ENCODE assay signal across 22 cellular contexts in genomic region chr1:209737118-209737505, GRCh38. TPM values are rescaled to one million over a fixed set of nuclear protein-coding genes. Genes with fewer than 3 reads are reported as not detected.
DNase-seq lines count a peak whose midpoint lies in the region; ATAC-seq and TF ChIP-seq lines count a peak whose summit lies in the region.
"Had no signal": no experiment of that assay in that cellular context is flagged by ENCODE, and none has a peak within 500 bp of the region (broad histone marks: within the 10 kb centered on the region; RNA-seq: fewer than 3 reads in every experiment).

No MANE protein-coding gene starts in this region.

- no peak for DNase-seq in activated naive CD4-positive, alpha-beta T cell treated with anti-CD3 and anti-CD28 coated beads for 36 hours
- no peak for DNase-seq in activated naive CD4-positive, alpha-beta T cell treated with anti-CD3 and anti-CD28 coated beads, Interleukin-2, amount 50 U/mL, for 72 hours (ENCODE audit: low spot score in 2 of 2)
- no peak for DNase-seq in activated naive CD8-positive, alpha-beta T cell treated with anti-CD3 and anti-CD28 coated beads, Interleukin-2, amount 50 U/mL, for 24 hours
- no peak for DNase-seq in A673 (ENCODE audit: low spot score)
- DNase-seq: ACHN; CD4-positive, alpha-beta T cell; COR-L47; DMS79; H7; HFFc6; MM.1S; NCI-H1092; NCI-H1436; NCI-H187 treated with DMSO at 0.1 percent for 48 hours; NCI-H2107; NCI-H446 treated with DMSO at 0.1 percent for 48 hours; NCI-H526 treated with DMSO at 0.1 percent for 48 hours had no signal

- no peaks in the 10 kb centered on the region for H3K9me3 Mint-ChIP-seq in activated naive CD4-positive, alpha-beta T cell treated with anti-CD3 and anti-CD28 coated beads for 36 hours
- H3K9me3 Mint-ChIP-seq in activated naive CD4-positive, alpha-beta T cell treated with anti-CD3 and anti-CD28 coated beads, Interleukin-2, amount 50 U/mL, for 72 hours: peaks cover 3 to 9% of the 10 kb centered on the region in 2 donors
- peaks cover 6% of the 10 kb centered on the region for H3K9me3 Mint-ChIP-seq in activated T-helper 17 cell treated with anti-CD3 and anti-CD28 coated beads, Interleukin-2, amount 50 U/mL, for 72 hours
- peaks cover 4% of the 10 kb centered on the region for H3K9me3 Mint-ChIP-seq in activated naive CD8-positive, alpha-beta T cell treated with anti-CD3 and anti-CD28 coated beads, Interleukin-2, amount 50 U/mL, for 24 hours
- no peaks in the 10 kb centered on the region for H3K9me3 Mint-ChIP-seq in stimulated activated memory B cell treated with anti-CD40 and anti-IgM and Interleukin-4, amounts not matched to agents 10 μg/mL and 1 μg/mL and 100 μg/mL, for 72 hours
- H3K9me3 Mint-ChIP-seq: CD4-positive, alpha-beta T cell; HFFc6 had no signal

- H3K36me3 ChIP-seq in A673 (ENCODE audit: insufficient read depth, low read length, poor library complexity, severe bottlenecking): no peaks in the 10 kb centered on the region
- H3K36me3 ChIP-seq: BLaER1 had no signal

- H3K4me3 Mint-ChIP-seq in activated naive CD4-positive, alpha-beta T cell treated with anti-CD3 and anti-CD28 coated beads for 36 hours: no peak overlapping the region
- H3K4me3 Mint-ChIP-seq in activated T-helper 17 cell treated with anti-CD3 and anti-CD28 coated beads, Interleukin-2, amount 50 U/mL, for 72 hours: peak overlapping the region; percentile 52
- H3K4me3 Mint-ChIP-seq in activated naive CD8-positive, alpha-beta T cell treated with anti-CD3 and anti-CD28 coated beads, Interleukin-2, amount 50 U/mL, for 24 hours: no peak overlapping the region
- H3K4me3 Mint-ChIP-seq in stimulated activated memory B cell treated with anti-CD40 and anti-IgM and Interleukin-4, amounts not matched to agents 10 μg/mL and 1 μg/mL and 100 μg/mL, for 72 hours: no peak overlapping the region
- H3K4me3 Mint-ChIP-seq: CD4-positive, alpha-beta T cell; HFFc6 had no signal

- no peaks in the 10 kb centered on the region for H3K27me3 ChIP-seq in A673 (replicated peaks; ENCODE audit: insufficient read depth, low read depth, low read length, poor library complexity)
- H3K27me3 ChIP-seq: BLaER1 had no signal

- CTCF ChIA-PET in activated naive CD4-positive, alpha-beta T cell treated with anti-CD3 and anti-CD28 coated beads for 36 hours (lab: Charles Lee): interaction anchor here (0.7 to 5.1 kb wide), 10 partner anchors 9 to 168 kb away, joined by 3 to 29 read pairs (median 4); no protein-coding TSS in a partner anchor
- CTCF ChIA-PET in A673 (lab: Charles Lee): no interaction called here

- no peak overlapping the region for H3K27ac ChIP-seq in A673 (ENCODE audit: low read depth, low read length, poor library complexity, severe bottlenecking)
- H3K27ac ChIP-seq: BLaER1 had no signal

- TF ChIP-seq CTCF in A673 (conservative IDR thresholded peaks at IDR 0.05; ENCODE audit: low read depth, low read length): no peak

- H3K4me1 ChIP-seq in A673 (ENCODE audit: insufficient read depth, low read length, poor library complexity, severe bottlenecking): no peaks in the 10 kb centered on the region

- POLR2A ChIA-PET in A673 (lab: Charles Lee; ENCODE audit: low non-redundant PET): interaction anchor here (0.6 kb wide), 1 partner anchor 18 kb away, joined by 8 read pairs; no protein-coding TSS in a partner anchor

- intact Hi-C loops in activated naive CD4-positive, alpha-beta T cell treated with anti-CD3 and anti-CD28 coated beads for 36 hours (cut with micrococcal nuclease): no loop called here
- intact Hi-C loops in A673 (cut with micrococcal nuclease; ENCODE audit: unreplicated experiment): no loop called here

- H3K27me3 Mint-ChIP-seq in activated naive CD4-positive, alpha-beta T cell treated with anti-CD3 and anti-CD28 coated beads for 36 hours (ENCODE audit: low read depth): no peaks in the 10 kb centered on the region
- no peaks in the 10 kb centered on the region for H3K27me3 Mint-ChIP-seq in activated T-helper 17 cell treated with anti-CD3 and anti-CD28 coated beads, Interleukin-2, amount 50 U/mL, for 72 hours
- H3K27me3 Mint-ChIP-seq in activated naive CD8-positive, alpha-beta T cell treated with anti-CD3 and anti-CD28 coated beads, Interleukin-2, amount 50 U/mL, for 24 hours: peaks cover 2% of the 10 kb centered on the region
- H3K27me3 Mint-ChIP-seq in stimulated activated memory B cell treated with anti-CD40 and anti-IgM and Interleukin-4, amounts not matched to agents 10 μg/mL and 1 μg/mL and 100 μg/mL, for 72 hours: no peaks in the 10 kb centered on the region
- H3K27me3 Mint-ChIP-seq: CD4-positive, alpha-beta T cell had no signal

- no peak for ATAC-seq in activated naive CD4-positive, alpha-beta T cell treated with anti-CD3 and anti-CD28 coated beads, Interleukin-2, amount 50 U/mL, for 72 hours
- no peak for ATAC-seq in activated T-helper 17 cell treated with anti-CD3 and anti-CD28 coated beads, Interleukin-2, amount 50 U/mL, for 72 hours (replicated peaks)
- ATAC-seq in activated naive CD8-positive, alpha-beta T cell treated with anti-CD3 and anti-CD28 coated beads, Interleukin-2, amount 50 U/mL, for 24 hours: no peak
- no peak for ATAC-seq in stimulated activated memory B cell treated with anti-CD40 and anti-IgM and Interleukin-4, amounts not matched to agents 10 μg/mL and 1 μg/mL and 100 μg/mL, for 72 hours
- no peak for ATAC-seq in HG03571 (IDR thresholded peaks at IDR 0.05; ENCODE audit: unreplicated experiment)

- no peaks in the 10 kb centered on the region for H3K9me3 ChIP-seq in A673 (ENCODE audit: low read depth, low read length, poor library complexity, severe bottlenecking)
- H3K9me3 ChIP-seq: BLaER1 had no signal

- BruUV-seq in A673 (replicated peaks; lab: Mats Ljungman, UMichigan): no TSS peak

- no peak overlapping the region for H3K4me3 ChIP-seq in A673 (ENCODE audit: low read depth, low read length, poor library complexity, severe bottlenecking)
- H3K4me3 ChIP-seq: BLaER1 had no signal

- H3K4me1 Mint-ChIP-seq in activated naive CD4-positive, alpha-beta T cell treated with anti-CD3 and anti-CD28 coated beads for 36 hours (ENCODE audit: low read depth): peaks cover 60% of the 10 kb centered on the region
- H3K4me1 Mint-ChIP-seq in activated T-helper 17 cell treated with anti-CD3 and anti-CD28 coated beads, Interleukin-2, amount 50 U/mL, for 72 hours: peaks cover 41% of the 10 kb centered on the region
- H3K4me1 Mint-ChIP-seq in activated naive CD8-positive, alpha-beta T cell treated with anti-CD3 and anti-CD28 coated beads, Interleukin-2, amount 50 U/mL, for 24 hours: peaks cover 54% of the 10 kb centered on the region
- H3K4me1 Mint-ChIP-seq in stimulated activated memory B cell treated with anti-CD40 and anti-IgM and Interleukin-4, amounts not matched to agents 10 μg/mL and 1 μg/mL and 100 μg/mL, for 72 hours: peaks cover 36% of the 10 kb centered on the region

- H3K27ac Mint-ChIP-seq in activated naive CD4-positive, alpha-beta T cell treated with anti-CD3 and anti-CD28 coated beads for 36 hours: peak overlapping the region; percentile 88
- H3K27ac Mint-ChIP-seq in activated naive CD4-positive, alpha-beta T cell treated with anti-CD3 and anti-CD28 coated beads, Interleukin-2, amount 50 U/mL, for 72 hours: no peak overlapping the region
- H3K27ac Mint-ChIP-seq in activated T-helper 17 cell treated with anti-CD3 and anti-CD28 coated beads, Interleukin-2, amount 50 U/mL, for 72 hours: peak overlapping the region; percentile 73
- H3K27ac Mint-ChIP-seq in activated naive CD8-positive, alpha-beta T cell treated with anti-CD3 and anti-CD28 coated beads, Interleukin-2, amount 50 U/mL, for 24 hours: peak overlapping the region; percentile 74
- peak overlapping the region; percentile 18 for H3K27ac Mint-ChIP-seq in stimulated activated memory B cell treated with anti-CD40 and anti-IgM and Interleukin-4, amounts not matched to agents 10 μg/mL and 1 μg/mL and 100 μg/mL, for 72 hours
- H3K27ac Mint-ChIP-seq: CD4-positive, alpha-beta T cell; HFFc6 had no signal

- peaks cover 5% of the 10 kb centered on the region for H3K36me3 Mint-ChIP-seq in activated naive CD4-positive, alpha-beta T cell treated with anti-CD3 and anti-CD28 coated beads for 36 hours (ENCODE audit: low read depth)
- peaks cover 4 to 5% of the 10 kb centered on the region in 2 donors for H3K36me3 Mint-ChIP-seq in activated naive CD4-positive, alpha-beta T cell treated with anti-CD3 and anti-CD28 coated beads, Interleukin-2, amount 50 U/mL, for 72 hours
- H3K36me3 Mint-ChIP-seq in activated T-helper 17 cell treated with anti-CD3 and anti-CD28 coated beads, Interleukin-2, amount 50 U/mL, for 72 hours (ENCODE audit: low read depth): peaks cover 8% of the 10 kb centered on the region
- no peaks in the 10 kb centered on the region for H3K36me3 Mint-ChIP-seq in activated naive CD8-positive, alpha-beta T cell treated with anti-CD3 and anti-CD28 coated beads, Interleukin-2, amount 50 U/mL, for 24 hours (ENCODE audit: low read depth)
- H3K36me3 Mint-ChIP-seq in stimulated activated memory B cell treated with anti-CD40 and anti-IgM and Interleukin-4, amounts not matched to agents 10 μg/mL and 1 μg/mL and 100 μg/mL, for 72 hours: no peaks in the 10 kb centered on the region

RNA-seq across cellular contexts. Expression of gene TRAF3IP3, which starts 18.7 kb away (rescaled TPM):
- 100 to 1,000 TPM; 107 to 113 TPM for total RNA-seq in activated naive CD4-positive, alpha-beta T cell treated with anti-CD3 and anti-CD28 coated beads for 36 hours
- 100 to 1,000 TPM; 108 to 158 TPM for total RNA-seq in activated naive CD4-positive, alpha-beta T cell treated with anti-CD3 and anti-CD28 coated beads, Interleukin-2, amount 50 U/mL, for 72 hours
- total RNA-seq in activated T-helper 17 cell treated with anti-CD3 and anti-CD28 coated beads, Interleukin-2, amount 50 U/mL, for 72 hours: 100 to 1,000 TPM; 175 to 184 TPM
- total RNA-seq in A673 (2021): 1.2 and 1.6 TPM in 2 replicates
- total RNA-seq: H7, LHCN-M2 had no signal

RNA-seq across cellular contexts. Expression of gene HSD11B1, which starts 32.5 kb away (rescaled TPM):
- total RNA-seq in activated naive CD4-positive, alpha-beta T cell treated with anti-CD3 and anti-CD28 coated beads for 36 hours: 1 to 10 TPM; 6.7 to 8.0 TPM
- total RNA-seq in activated naive CD4-positive, alpha-beta T cell treated with anti-CD3 and anti-CD28 coated beads, Interleukin-2, amount 50 U/mL, for 72 hours: 1 to 10 TPM in 1 of 2 donors, under 1 TPM in 1; 0.75 to 5.2 TPM
- total RNA-seq in activated T-helper 17 cell treated with anti-CD3 and anti-CD28 coated beads, Interleukin-2, amount 50 U/mL, for 72 hours: 1 to 10 TPM; 2.4 to 9.7 TPM
- total RNA-seq in A673 (2021): not detected in 2 replicates
- total RNA-seq: H7, HFFc6, LHCN-M2 had no signal

RNA-seq across cellular contexts. Expression of gene C1orf74, which starts 47.2 kb away (rescaled TPM):
- 1 to 10 TPM; 3.5 to 4.6 TPM for total RNA-seq in activated naive CD4-positive, alpha-beta T cell treated with anti-CD3 and anti-CD28 coated beads for 36 hours
- 1 to 10 TPM; 3.5 to 4.9 TPM for total RNA-seq in activated naive CD4-positive, alpha-beta T cell treated with anti-CD3 and anti-CD28 coated beads, Interleukin-2, amount 50 U/mL, for 72 hours
- 1 to 10 TPM; 2.5 to 3.8 TPM for total RNA-seq in activated T-helper 17 cell treated with anti-CD3 and anti-CD28 coated beads, Interleukin-2, amount 50 U/mL, for 72 hours
- 4.2 and 5.0 TPM in 2 replicates for total RNA-seq in A673 (2021)

Comparison
In these comparisons a context has a peak if more than half of its experiments do, and no peak if none do; other contexts are left out.
1. H3K27ac Mint-ChIP-seq: peak in activated naive CD4-positive, alpha-beta T cell treated with anti-CD3 and anti-CD28 coated beads for 36 hours (single experiment), activated T-helper 17 cell treated with anti-CD3 and anti-CD28 coated beads, Interleukin-2, amount 50 U/mL, for 72 hours (single experiment), activated naive CD8-positive, alpha-beta T cell treated with anti-CD3 and anti-CD28 coated beads, Interleukin-2, amount 50 U/mL, for 24 hours (single experiment) and stimulated activated memory B cell treated with anti-CD40 and anti-IgM and Interleukin-4, amounts not matched to agents 10 μg/mL and 1 μg/mL and 100 μg/mL, for 72 hours (single experiment); none in activated naive CD4-positive, alpha-beta T cell treated with anti-CD3 and anti-CD28 coated beads, Interleukin-2, amount 50 U/mL, for 72 hours (0 of 2).
2. RNA of gene TRAF3IP3, which starts 18.7 kb away (total RNA-seq): 175 to 184 TPM in activated T-helper 17 cell treated with anti-CD3 and anti-CD28 coated beads, Interleukin-2, amount 50 U/mL, for 72 hours, 108 to 158 TPM in activated naive CD4-positive, alpha-beta T cell treated with anti-CD3 and anti-CD28 coated beads, Interleukin-2, amount 50 U/mL, for 72 hours and 107 to 113 TPM in activated naive CD4-positive, alpha-beta T cell treated with anti-CD3 and anti-CD28 coated beads for 36 hours; 1.2 to 1.6 TPM in A673; every median in the first group is over 10 times any median in the second.